16 cellular contexts compared by ENCODE assay signal in the genomic region with DNA sequence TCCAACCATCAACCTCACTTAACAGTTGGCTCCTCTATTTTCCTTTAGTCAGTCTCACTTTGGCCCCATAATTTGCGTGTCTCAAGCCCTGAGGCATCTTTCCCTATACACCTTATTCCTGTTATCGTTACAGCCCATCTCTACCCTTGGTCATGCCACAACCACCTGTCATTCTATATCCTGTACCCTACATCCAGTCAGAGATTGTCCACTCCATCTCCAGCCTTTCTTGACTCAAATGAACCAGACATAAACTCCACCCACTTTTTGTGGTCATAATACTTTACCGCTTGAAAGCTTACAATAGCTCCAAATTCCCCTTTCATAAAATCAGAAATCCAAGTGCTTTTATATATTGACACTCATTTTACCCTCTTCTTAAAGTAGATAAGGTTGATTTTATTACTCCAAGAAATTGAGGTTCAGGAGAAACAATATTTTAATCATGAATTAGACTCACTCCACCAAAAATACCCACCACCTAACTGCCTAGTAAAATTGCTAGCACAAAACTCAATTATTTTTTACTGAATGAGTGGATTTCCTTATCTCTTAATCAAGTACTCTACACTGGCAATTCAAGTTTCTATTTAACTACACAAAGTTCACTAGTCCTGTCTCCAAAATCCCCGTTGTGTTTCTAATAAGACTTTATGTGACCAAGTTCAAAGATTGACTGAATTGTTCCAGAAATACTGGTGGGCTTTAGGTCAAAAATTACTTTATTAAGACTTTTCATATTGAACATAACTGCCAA. TPM values are rescaled to one million over a fixed set of nuclear protein-coding genes. Genes with fewer than 3 reads are reported as not detected.
A peak's percentile ranks its signal among the peaks of the same experiment; 100 is the strongest.
DNase-seq lines count a peak whose midpoint lies in the region; ATAC-seq and TF ChIP-seq lines count a peak whose summit lies in the region.
"Had no signal": no experiment of that assay in that cellular context is flagged by ENCODE, and none has a peak within 500 bp of the region (broad histone marks: within the 10 kb centered on the region; RNA-seq: fewer than 3 reads in every experiment).

No MANE protein-coding gene starts in this region.

- no peaks in the 10 kb centered on the region for H3K27me3 ChIP-seq in effector memory CD4-positive, alpha-beta T cell (replicated peaks; ENCODE audit: control insufficient read depth, insufficient read depth, low read length, poor library complexity, severe bottlenecking)
- H3K27me3 ChIP-seq: BLaER1 treated with 17β-estradiol and CSF1 and Interleukin-3, amounts not matched to agents 10 nM and 100 nM; heart left ventricle; sigmoid colon had no signal

- H3K4me3 Mint-ChIP-seq in type B pancreatic cell: no peak overlapping the region
- H3K4me3 Mint-ChIP-seq: GM23338, naive B cell had no signal

- ATAC-seq in GM18498 (IDR thresholded peaks at IDR 0.05; ENCODE audit: unreplicated experiment) (peak; percentile 60), GM21381 (IDR thresholded peaks at IDR 0.05; ENCODE audit: unreplicated experiment) (peak; percentile 62)
- ATAC-seq: GM23338 had no signal

- no peak for TF ChIP-seq CTCF in type B pancreatic cell (conservative IDR thresholded peaks at IDR 0.05)

- peak; percentile 45 to 71 for DNase-seq in NCI-H526 (lab: John Stamatoyannopoulos, UW)
- no peak for DNase-seq in effector memory CD4-positive, alpha-beta T cell
- DNase-seq in NCI-H2081 (lab: John Stamatoyannopoulos, UW): no peak
- no peak for DNase-seq in type B pancreatic cell (ENCODE audit: extremely low spot score, unreplicated experiment)
- DNase-seq in HK-2 (ENCODE audit: unreplicated experiment): no peak
- DNase-seq: heart left ventricle, naive B cell, NCI-H1417, NCI-H524, sigmoid colon had no signal

- no peak overlapping the region for H3K27ac Mint-ChIP-seq in type B pancreatic cell
- H3K27ac Mint-ChIP-seq: GM23338 had no signal

- H3K4me1 ChIP-seq in effector memory CD4-positive, alpha-beta T cell (ENCODE audit: control insufficient read depth, insufficient read depth, low read length, poor library complexity, severe bottlenecking): peaks cover 26% of the 10 kb centered on the region
- H3K4me1 ChIP-seq: BLaER1 treated with 17β-estradiol and CSF1 and Interleukin-3, amounts not matched to agents 10 nM and 100 nM; sigmoid colon had no signal

- peaks cover 7% of the 10 kb centered on the region for H3K36me3 ChIP-seq in effector memory CD4-positive, alpha-beta T cell (ENCODE audit: control insufficient read depth, insufficient read depth, low read length)
- H3K36me3 ChIP-seq: heart left ventricle, sigmoid colon had no signal

- H3K36me3 Mint-ChIP-seq in type B pancreatic cell: peaks cover 5% of the 10 kb centered on the region

- peaks cover 5% of the 10 kb centered on the region for H3K27me3 Mint-ChIP-seq in type B pancreatic cell

- H3K4me3 ChIP-seq in effector memory CD4-positive, alpha-beta T cell (ENCODE audit: insufficient read depth, low read depth, low read length, poor library complexity, severe bottlenecking): no peak overlapping the region
- H3K4me3 ChIP-seq: BLaER1 treated with 17β-estradiol and CSF1 and Interleukin-3, amounts not matched to agents 10 nM and 100 nM; GM23338; heart left ventricle; sigmoid colon had no signal

- peaks cover 6% of the 10 kb centered on the region for H3K4me1 Mint-ChIP-seq in type B pancreatic cell (ENCODE audit: unreplicated experiment)

- H3K9me3 ChIP-seq in effector memory CD4-positive, alpha-beta T cell (ENCODE audit: control insufficient read depth, low read length): peaks cover 3% of the 10 kb centered on the region
- H3K9me3 ChIP-seq: sigmoid colon had no signal

- no peaks in the 10 kb centered on the region for H3K9me3 Mint-ChIP-seq in type B pancreatic cell

- H3K27ac ChIP-seq in effector memory CD4-positive, alpha-beta T cell (ENCODE audit: insufficient read depth, low read length, poor library complexity, severe bottlenecking): peak overlapping the region; percentile 63
- H3K27ac ChIP-seq: BLaER1 treated with 17β-estradiol and CSF1 and Interleukin-3, amounts not matched to agents 10 nM and 100 nM; heart left ventricle; sigmoid colon had no signal

RNA-seq across cellular contexts. Expression of a gene that starts 9.1 kb away (rescaled TPM):
- not detected in 2 replicates for total RNA-seq in type B pancreatic cell (ENCODE audit: low replicate concordance)
- total RNA-seq: bronchial epithelial cell, temporal lobe had no signal

Comparison
In these comparisons a context has a peak if more than half of its experiments do, and no peak if none do; other contexts are left out.
1. DNase-seq: peak in NCI-H526 (2 of 2); none in effector memory CD4-positive, alpha-beta T cell (0 of 3), NCI-H2081 (0 of 2), type B pancreatic cell (single experiment) and HK-2 (single experiment).